Comparison of ENCODE assay signal across 11 cellular contexts in the genomic region with DNA sequence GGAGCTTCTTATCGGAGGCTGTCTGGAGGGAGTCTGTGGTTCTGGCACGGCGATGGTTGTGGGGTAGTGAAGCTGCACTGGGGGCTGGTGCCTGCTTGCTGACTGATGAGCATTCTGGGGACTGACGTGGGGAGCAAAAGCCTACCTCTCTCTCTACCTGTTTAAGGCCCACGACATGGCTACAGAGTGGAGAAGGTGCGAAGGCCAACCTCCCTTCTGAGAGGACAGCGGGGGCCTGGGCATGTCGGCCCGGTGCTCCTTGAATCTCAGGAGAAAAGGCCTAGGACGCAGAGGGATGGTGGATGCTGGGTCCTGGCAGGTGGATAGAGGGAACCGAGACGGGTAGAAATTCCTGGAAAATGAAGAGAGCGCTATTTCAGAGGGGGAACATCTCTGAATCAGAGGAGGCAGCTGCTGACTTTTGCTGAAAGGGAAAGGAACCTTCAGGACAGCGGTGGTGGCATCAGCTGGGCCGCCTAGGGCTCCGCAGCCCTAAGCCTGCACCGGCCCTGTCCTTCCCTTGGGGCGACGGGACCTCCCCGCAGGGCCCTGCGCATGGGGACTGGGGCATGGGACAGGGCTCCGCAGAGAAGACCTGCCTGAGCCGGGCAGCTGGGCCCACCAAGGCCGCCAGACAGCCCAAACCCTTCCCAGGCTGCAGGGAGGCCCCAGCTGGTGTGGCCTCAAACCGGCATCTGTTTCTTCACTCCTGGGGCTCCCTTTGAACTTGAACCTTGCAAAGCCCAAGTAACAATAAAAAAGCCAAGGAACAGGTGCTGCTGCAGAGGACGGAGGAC. TPM values are rescaled to one million over a fixed set of nuclear protein-coding genes. Genes with fewer than 3 reads are reported as not detected.
DNase-seq lines count a peak whose midpoint lies in the region; ATAC-seq and TF ChIP-seq lines count a peak whose summit lies in the region.
"Had no signal": no experiment of that assay in that cellular context is flagged by ENCODE, and none has a peak within 500 bp of the region (broad histone marks: within the 10 kb centered on the region; RNA-seq: fewer than 3 reads in every experiment).

No MANE protein-coding gene starts in this region.

- H3K4me1 Mint-ChIP-seq in neural progenitor cell = peaks cover 69% of the 10 kb centered on the region
- H3K4me1 Mint-ChIP-seq: activated naive CD4-positive, alpha-beta T cell treated with anti-CD3 and anti-CD28 coated beads, Interleukin-2, amount 10 ng/mL, durations not matched to agents 7 days and 5 days had no signal

- TF ChIP-seq CTCF in PC-9 (conservative IDR thresholded peaks at IDR 0.05) (no peak), neural progenitor cell (IDR thresholded peaks at IDR 0.05) (no peak), upper lobe of right lung (IDR thresholded peaks at IDR 0.05) (no peak)

- H3K4me3 ChIP-seq in PC-9 (no peak overlapping the region), duodenal mucosa (ENCODE audit: low read depth in 1 of 2, low read length in 2 of 2) (no peak overlapping the region), neural progenitor cell (no peak overlapping the region), upper lobe of right lung (no peak overlapping the region)
- H3K4me3 ChIP-seq: pancreas had no signal

- H3K36me3 ChIP-seq in PC-9 (ENCODE audit: low read depth) (no peaks in the 10 kb centered on the region), duodenal mucosa (ENCODE audit: control insufficient read depth in 1 of 2, insufficient read depth in 2 of 2, low read length in 2 of 2) (no peaks in the 10 kb centered on the region), neural progenitor cell (no peaks in the 10 kb centered on the region), upper lobe of right lung (no peaks in the 10 kb centered on the region)
- H3K36me3 ChIP-seq: pancreas had no signal

- POLR2A ChIA-PET in PC-9 (lab: Charles Lee; ENCODE audit: unreplicated experiment) = interaction anchor here (0.6 to 1.0 kb wide), 2 partner anchors 75 to 108 kb away, joined by 3 to 12 read pairs; no protein-coding TSS in a partner anchor

- H4K20me1 ChIP-seq in PC-9 (ENCODE audit: insufficient read depth) (no peaks in the 10 kb centered on the region), neural progenitor cell (ENCODE audit: low read depth) (no peaks in the 10 kb centered on the region)

- no peak overlapping the region for H2AFZ ChIP-seq in PC-9
- H2AFZ ChIP-seq in neural progenitor cell (replicated peaks) = no peak overlapping the region

- no peaks in the 10 kb centered on the region for H3K4me1 ChIP-seq in PC-9 (replicated peaks; ENCODE audit: insufficient read depth)
- H3K4me1 ChIP-seq in duodenal mucosa (ENCODE audit: control insufficient read depth in 1 of 2, insufficient read depth in 2 of 2, low read length in 2 of 2) = peaks cover 3 to 4% of the 10 kb centered on the region in 2 donors
- H3K4me1 ChIP-seq in neural progenitor cell = peaks cover 19% of the 10 kb centered on the region
- no peaks in the 10 kb centered on the region for H3K4me1 ChIP-seq in upper lobe of right lung

- H3K27me3 ChIP-seq in PC-9 (ENCODE audit: insufficient read depth, low read depth) (no peaks in the 10 kb centered on the region), duodenal mucosa (ENCODE audit: control insufficient read depth in 1 of 2, insufficient read depth in 2 of 2, low read length in 2 of 2) (peaks cover 0 to 4% of the 10 kb centered on the region in 2 donors), neural progenitor cell (no peaks in the 10 kb centered on the region), upper lobe of right lung (no peaks in the 10 kb centered on the region)
- H3K27me3 ChIP-seq: pancreas had no signal

- H3K9me3 ChIP-seq in PC-9 (ENCODE audit: insufficient read depth, low read depth) = no peaks in the 10 kb centered on the region
- H3K9me3 ChIP-seq in duodenal mucosa (ENCODE audit: control insufficient read depth in 1 of 2, low read length in 2 of 2) = no peaks in the 10 kb centered on the region
- H3K9me3 ChIP-seq in neural progenitor cell (ENCODE audit: low read depth) = no peaks in the 10 kb centered on the region
- no peaks in the 10 kb centered on the region for H3K9me3 ChIP-seq in upper lobe of right lung
- H3K9me3 ChIP-seq: pancreas had no signal

- CTCF ChIA-PET in PC-9 (lab: Charles Lee) = interaction anchor here (0.9 kb wide), 1 partner anchor 174 kb away, joined by 3 read pairs; no protein-coding TSS in a partner anchor

- intact Hi-C loops in PC-9 (cut with micrococcal nuclease; ENCODE audit: unreplicated experiment) = no loop called here
- intact Hi-C loops in upper lobe of right lung (cut with DNase I) = no loop called here

- H3K9me2 ChIP-seq in PC-9 (ENCODE audit: insufficient read depth) = no peaks in the 10 kb centered on the region

- DNase-seq in PC-9 = no peak
- no peak for DNase-seq in neural progenitor cell (ENCODE audit: low spot score)
- no peak for DNase-seq in upper lobe of right lung
- DNase-seq in NCI-H146 (lab: John Stamatoyannopoulos, UW) = no peak
- no peak for DNase-seq in stimulated activated naive CD8-positive, alpha-beta T cell treated with anti-CD3 and anti-CD28 coated beads, Interleukin-15, Interleukin-2, amounts not matched to agents 100 U/mL and 50 U/mL, for 24 hours
- DNase-seq: CD8-positive, alpha-beta T cell; NK-92 treated with Interleukin-12 subunit alpha and Interleukin-12 subunit beta, amount 100 ng/mL, for 24 hours had no signal

- peaks cover 12% of the 10 kb centered on the region; the same call in 1 of the 2 replicates for H3F3A ChIP-seq in PC-9 (ENCODE audit: insufficient read depth, low read depth)
- peaks cover 16% of the 10 kb centered on the region for H3F3A ChIP-seq in neural progenitor cell (ENCODE audit: low read depth)

- no peaks in the 10 kb centered on the region for H3K36me3 Mint-ChIP-seq in neural progenitor cell
- H3K36me3 Mint-ChIP-seq: activated naive CD4-positive, alpha-beta T cell treated with anti-CD3 and anti-CD28 coated beads, Interleukin-2, amount 10 ng/mL, durations not matched to agents 7 days and 5 days; CD8-positive, alpha-beta T cell had no signal

- no peak overlapping the region for H3K9ac ChIP-seq in duodenal mucosa (ENCODE audit: low read depth in 1 of 2, low read length in 2 of 2)
- H3K9ac ChIP-seq in neural progenitor cell = no peak overlapping the region

- no peak overlapping the region for H3K27ac ChIP-seq in PC-9
- H3K27ac ChIP-seq in duodenal mucosa (ENCODE audit: low read depth, low read length) = peak overlapping the region; percentile 26
- H3K27ac ChIP-seq in neural progenitor cell = no peak overlapping the region
- peak overlapping the region; percentile 2 for H3K27ac ChIP-seq in upper lobe of right lung
- H3K27ac ChIP-seq: pancreas had no signal

- no TSS peak for BruUV-seq in PC-9 (replicated peaks; lab: Mats Ljungman, UMichigan)

- H3K27ac Mint-ChIP-seq in neural progenitor cell = peak overlapping the region; percentile 99
- H3K27ac Mint-ChIP-seq: activated naive CD4-positive, alpha-beta T cell treated with anti-CD3 and anti-CD28 coated beads, Interleukin-2, amount 10 ng/mL, durations not matched to agents 7 days and 5 days; CD8-positive, alpha-beta T cell had no signal

- H3K4me2 ChIP-seq in PC-9 = peak overlapping the region; percentile 64; the same call in 1 of the 2 replicates
- H3K4me2 ChIP-seq in neural progenitor cell = no peak overlapping the region

- H3K4me3 Mint-ChIP-seq in neural progenitor cell = peak overlapping the region; percentile 33
- H3K4me3 Mint-ChIP-seq: activated naive CD4-positive, alpha-beta T cell treated with anti-CD3 and anti-CD28 coated beads, Interleukin-2, amount 10 ng/mL, durations not matched to agents 7 days and 5 days; CD8-positive, alpha-beta T cell had no signal

- H3K27me3 Mint-ChIP-seq in neural progenitor cell (ENCODE audit: insufficient read depth, low read depth) = peaks cover 12% of the 10 kb centered on the region

- ATAC-seq in upper lobe of right lung (no peak), GM19395 (IDR thresholded peaks at IDR 0.05; ENCODE audit: unreplicated experiment) (no peak)
- no peak for ATAC-seq in stimulated activated naive CD8-positive, alpha-beta T cell treated with anti-CD3 and anti-CD28 coated beads, Interleukin-15, Interleukin-2, amounts not matched to agents 100 U/mL and 50 U/mL, for 24 hours

- no peaks in the 10 kb centered on the region for H3K79me2 ChIP-seq in PC-9 (ENCODE audit: low read depth)
- H3K79me2 ChIP-seq in neural progenitor cell (ENCODE audit: low read depth) = no peaks in the 10 kb centered on the region

- no peaks in the 10 kb centered on the region for H3K9me3 Mint-ChIP-seq in neural progenitor cell
- H3K9me3 Mint-ChIP-seq: activated naive CD4-positive, alpha-beta T cell treated with anti-CD3 and anti-CD28 coated beads, Interleukin-2, amount 10 ng/mL, durations not matched to agents 7 days and 5 days; CD8-positive, alpha-beta T cell had no signal

RNA-seq across cellular contexts. Expression of a gene that starts 35.0 kb away (rescaled TPM):
- total RNA-seq in PC-9 (2021) = not detected in 2 replicates
- total RNA-seq in neural progenitor cell (ENCODE audit: low replicate concordance) = 0.06 TPM in 1 of 2 replicates, not detected in the other
- total RNA-seq in upper lobe of right lung = 5.5 TPM
- total RNA-seq: CD8-positive, alpha-beta T cell had no signal

Comparison
In these comparisons a context has a peak if more than half of its experiments do, and no peak if none do; other contexts are left out.
1. H3K27ac ChIP-seq: peak in duodenal mucosa (single experiment) and upper lobe of right lung (single experiment); none in PC-9 (single experiment) and neural progenitor cell (single experiment).